9 cellular contexts compared by ENCODE assay signal in genomic region chr22:31161386-31161785, GRCh38. TPM values are rescaled to one million over a fixed set of nuclear protein-coding genes. Genes with fewer than 3 reads are reported as not detected.
A peak's percentile ranks its signal among the peaks of the same experiment; 100 is the strongest.
DNase-seq lines count a peak whose midpoint lies in the region; ATAC-seq and TF ChIP-seq lines count a peak whose summit lies in the region.
"Had no signal": no experiment of that assay in that cellular context is flagged by ENCODE, and none has a peak within 500 bp of the region (broad histone marks: within the 10 kb centered on the region; RNA-seq: fewer than 3 reads in every experiment).

No MANE protein-coding gene starts in this region.

- H3K9ac ChIP-seq in iPS-20b (ENCODE audit: low read depth, low read length): 0 out of 2 replicates have a peak overlapping the region, but pooled peaks have one; percentile 90

- no peak for DNase-seq in HFFc6
- no peak for DNase-seq in activated T-helper 1 cell treated with anti-CD3 and anti-CD28 coated beads, Interleukin-12 subunit alpha, Interleukin-12 subunit beta, Interleukin-2, Interleukin-4 antibody, amounts not matched to agents 30 ng/mL and 10 ng/mL and 1 ng/mL, durations not matched to agents 14 hours and 24 hours and 36 hours (ENCODE audit: low spot score)
- DNase-seq in stimulated activated effector memory CD8-positive, alpha-beta T cell treated with anti-CD3 and anti-CD28 coated beads, Interleukin-12 subunit alpha, Interleukin-12 subunit beta, amount 100 ng/mL, for 72 hours (ENCODE audit: low spot score in 2 of 2): no peak
- no peak for DNase-seq in RWPE1 (ENCODE audit: low spot score)
- no peak for DNase-seq in head of caudate nucleus

- H3K9me3 Mint-ChIP-seq in HFFc6: no peaks in the 10 kb centered on the region
- no peaks in the 10 kb centered on the region for H3K9me3 Mint-ChIP-seq in activated T-helper 1 cell treated with anti-CD3 and anti-CD28 coated beads, Interleukin-12 subunit alpha, Interleukin-12 subunit beta, Interleukin-2, Interleukin-4 antibody, amounts not matched to agents 30 ng/mL and 10 ng/mL and 1 ng/mL, durations not matched to agents 14 hours and 24 hours and 36 hours
- no peaks in the 10 kb centered on the region for H3K9me3 Mint-ChIP-seq in stimulated activated effector memory CD8-positive, alpha-beta T cell treated with anti-CD3 and anti-CD28 coated beads, Interleukin-12 subunit alpha, Interleukin-12 subunit beta, amount 100 ng/mL, for 72 hours

- POLR2A ChIA-PET in RWPE1 (lab: Yijun Ruan, JAX; ENCODE audit: low non-redundant PET): no interaction called here

- H3K4me1 ChIP-seq in iPS-20b (ENCODE audit: insufficient read depth, low read length): peaks cover 5% of the 10 kb centered on the region

- H3K9me3 ChIP-seq in iPS-20b (ENCODE audit: insufficient read depth, low read depth, low read length): no peaks in the 10 kb centered on the region

- H3K27ac Mint-ChIP-seq in HFFc6: peak overlapping the region; percentile 94; the same call in 1 of the 2 replicates
- no peak overlapping the region for H3K27ac Mint-ChIP-seq in activated T-helper 1 cell treated with anti-CD3 and anti-CD28 coated beads, Interleukin-12 subunit alpha, Interleukin-12 subunit beta, Interleukin-2, Interleukin-4 antibody, amounts not matched to agents 30 ng/mL and 10 ng/mL and 1 ng/mL, durations not matched to agents 14 hours and 24 hours and 36 hours
- peak overlapping the region; percentile 65 for H3K27ac Mint-ChIP-seq in stimulated activated effector memory CD8-positive, alpha-beta T cell treated with anti-CD3 and anti-CD28 coated beads, Interleukin-12 subunit alpha, Interleukin-12 subunit beta, amount 100 ng/mL, for 72 hours

- peak overlapping the region; percentile 99 for H3K4me3 ChIP-seq in iPS-20b (ENCODE audit: low read length)

- no peaks in the 10 kb centered on the region for H3K36me3 ChIP-seq in iPS-20b (ENCODE audit: insufficient read depth, low read depth, low read length)

- TF ChIP-seq CTCF in HFFc6 (IDR thresholded peaks at IDR 0.05): no peak
- TF ChIP-seq CTCF in RWPE1 (conservative IDR thresholded peaks at IDR 0.05; ENCODE audit: low read depth): no peak

- ATAC-seq in stimulated activated effector memory CD8-positive, alpha-beta T cell treated with anti-CD3 and anti-CD28 coated beads, Interleukin-12 subunit alpha, Interleukin-12 subunit beta, amount 100 ng/mL, for 72 hours: no peak
- ATAC-seq in GM21529 (IDR thresholded peaks at IDR 0.05; ENCODE audit: unreplicated experiment) (no peak), GM19035 (IDR thresholded peaks at IDR 0.05; ENCODE audit: unreplicated experiment) (no peak)

- peak overlapping the region; percentile 98 for H3K4me3 Mint-ChIP-seq in HFFc6
- peak overlapping the region; percentile 100 for H3K4me3 Mint-ChIP-seq in activated T-helper 1 cell treated with anti-CD3 and anti-CD28 coated beads, Interleukin-12 subunit alpha, Interleukin-12 subunit beta, Interleukin-2, Interleukin-4 antibody, amounts not matched to agents 30 ng/mL and 10 ng/mL and 1 ng/mL, durations not matched to agents 14 hours and 24 hours and 36 hours
- H3K4me3 Mint-ChIP-seq in stimulated activated effector memory CD8-positive, alpha-beta T cell treated with anti-CD3 and anti-CD28 coated beads, Interleukin-12 subunit alpha, Interleukin-12 subunit beta, amount 100 ng/mL, for 72 hours: peak overlapping the region; percentile 86

- H3K27ac ChIP-seq in iPS-20b (ENCODE audit: low read length) (no peak overlapping the region), RWPE1 (no peak overlapping the region)

- H3K27me3 ChIP-seq in iPS-20b (ENCODE audit: insufficient read depth, low read length): peaks cover 33% of the 10 kb centered on the region

- intact Hi-C loops in activated T-helper 1 cell treated with anti-CD3 and anti-CD28 coated beads, Interleukin-12 subunit alpha, Interleukin-12 subunit beta, Interleukin-2, Interleukin-4 antibody, amounts not matched to agents 30 ng/mL and 10 ng/mL and 1 ng/mL, durations not matched to agents 14 hours and 24 hours and 36 hours (cut with micrococcal nuclease): loop anchor here (2.0 to 5.0 kb wide), 3 partner anchors 71 to 186 kb away; partner anchors contain the start of genes PATZ1 and PIK3IP1
- intact Hi-C loops in head of caudate nucleus (cut with DNase I): no loop called here

- peaks cover 38% of the 10 kb centered on the region for H3K4me1 Mint-ChIP-seq in HFFc6 (ENCODE audit: low read depth)
- peaks cover 43% of the 10 kb centered on the region for H3K4me1 Mint-ChIP-seq in activated T-helper 1 cell treated with anti-CD3 and anti-CD28 coated beads, Interleukin-12 subunit alpha, Interleukin-12 subunit beta, Interleukin-2, Interleukin-4 antibody, amounts not matched to agents 30 ng/mL and 10 ng/mL and 1 ng/mL, durations not matched to agents 14 hours and 24 hours and 36 hours (ENCODE audit: low read depth)
- peaks cover 31% of the 10 kb centered on the region for H3K4me1 Mint-ChIP-seq in stimulated activated effector memory CD8-positive, alpha-beta T cell treated with anti-CD3 and anti-CD28 coated beads, Interleukin-12 subunit alpha, Interleukin-12 subunit beta, amount 100 ng/mL, for 72 hours

- peaks cover 23% of the 10 kb centered on the region for H3K36me3 Mint-ChIP-seq in HFFc6 (ENCODE audit: low read depth)
- peaks cover 16% of the 10 kb centered on the region for H3K36me3 Mint-ChIP-seq in activated T-helper 1 cell treated with anti-CD3 and anti-CD28 coated beads, Interleukin-12 subunit alpha, Interleukin-12 subunit beta, Interleukin-2, Interleukin-4 antibody, amounts not matched to agents 30 ng/mL and 10 ng/mL and 1 ng/mL, durations not matched to agents 14 hours and 24 hours and 36 hours (ENCODE audit: low read depth)
- H3K36me3 Mint-ChIP-seq in stimulated activated effector memory CD8-positive, alpha-beta T cell treated with anti-CD3 and anti-CD28 coated beads, Interleukin-12 subunit alpha, Interleukin-12 subunit beta, amount 100 ng/mL, for 72 hours: peaks cover 53% of the 10 kb centered on the region

- CTCF ChIA-PET in RWPE1 (lab: Yijun Ruan, JAX): interaction anchor here (0.6 kb wide), 1 partner anchor 17 kb away, joined by 4 read pairs; no protein-coding TSS in a partner anchor

- no peaks in the 10 kb centered on the region for H3K27me3 Mint-ChIP-seq in HFFc6 (ENCODE audit: insufficient read depth)
- peaks cover 15% of the 10 kb centered on the region for H3K27me3 Mint-ChIP-seq in activated T-helper 1 cell treated with anti-CD3 and anti-CD28 coated beads, Interleukin-12 subunit alpha, Interleukin-12 subunit beta, Interleukin-2, Interleukin-4 antibody, amounts not matched to agents 30 ng/mL and 10 ng/mL and 1 ng/mL, durations not matched to agents 14 hours and 24 hours and 36 hours (ENCODE audit: insufficient read depth)

RNA-seq across cellular contexts. Expression of gene RNF185, which starts 1.4 kb away (rescaled TPM):
- 10 to 100 TPM; 28.1 to 34.2 (median 30.0) TPM for total RNA-seq in HFFc6 (2021; fragmentation: NEBNext Ultra II Directional; extraction: Animal tissue kit (Norgen Biotek cat#: 25700))
- total RNA-seq in activated T-helper 1 cell treated with anti-CD3 and anti-CD28 coated beads, Interleukin-12 subunit alpha, Interleukin-12 subunit beta, Interleukin-2, Interleukin-4 antibody, amounts not matched to agents 30 ng/mL and 10 ng/mL and 1 ng/mL, durations not matched to agents 14 hours and 24 hours and 36 hours: 18.7 and 19.6 TPM in 2 replicates

RNA-seq across cellular contexts. Expression of gene PLA2G3, which starts 21.1 kb away (rescaled TPM):
- total RNA-seq in HFFc6 (2021; fragmentation: NEBNext Ultra II Directional; extraction: Animal tissue kit (Norgen Biotek cat#: 25700)): under 1 TPM in 1 of 6 experiments, not detected in 5; 0.05 TPM
- not detected in 2 replicates for total RNA-seq in activated T-helper 1 cell treated with anti-CD3 and anti-CD28 coated beads, Interleukin-12 subunit alpha, Interleukin-12 subunit beta, Interleukin-2, Interleukin-4 antibody, amounts not matched to agents 30 ng/mL and 10 ng/mL and 1 ng/mL, durations not matched to agents 14 hours and 24 hours and 36 hours
- total RNA-seq: renal cortical epithelial cell had no signal

RNA-seq across cellular contexts. Expression of gene INPP5J, which starts 38.6 kb away (rescaled TPM):
- 1 to 10 TPM in 4 of 6 experiments, under 1 TPM in 2; 0.69 to 1.6 (median 1.0) TPM for total RNA-seq in HFFc6 (2021; fragmentation: NEBNext Ultra II Directional; extraction: Animal tissue kit (Norgen Biotek cat#: 25700))
- total RNA-seq in activated T-helper 1 cell treated with anti-CD3 and anti-CD28 coated beads, Interleukin-12 subunit alpha, Interleukin-12 subunit beta, Interleukin-2, Interleukin-4 antibody, amounts not matched to agents 30 ng/mL and 10 ng/mL and 1 ng/mL, durations not matched to agents 14 hours and 24 hours and 36 hours: 0.17 TPM in 1 of 2 replicates, not detected in the other

RNA-seq across cellular contexts. Expression of gene LIMK2, which starts 50.7 kb away (rescaled TPM):
- total RNA-seq in HFFc6 (2021; fragmentation: NEBNext Ultra II Directional; extraction: Animal tissue kit (Norgen Biotek cat#: 25700)): 10 to 100 TPM; 27.9 to 31.4 (median 28.9) TPM
- total RNA-seq in activated T-helper 1 cell treated with anti-CD3 and anti-CD28 coated beads, Interleukin-12 subunit alpha, Interleukin-12 subunit beta, Interleukin-2, Interleukin-4 antibody, amounts not matched to agents 30 ng/mL and 10 ng/mL and 1 ng/mL, durations not matched to agents 14 hours and 24 hours and 36 hours: 39.8 and 40.7 TPM in 2 replicates

RNA-seq across cellular contexts. Expression of gene SELENOM, which starts 54.0 kb away (rescaled TPM):
- total RNA-seq in HFFc6 (2021; fragmentation: NEBNext Ultra II Directional; extraction: Animal tissue kit (Norgen Biotek cat#: 25700)): 100 to 1,000 TPM; 237 to 356 (median 265) TPM
- 6.4 and 9.8 TPM in 2 replicates for total RNA-seq in activated T-helper 1 cell treated with anti-CD3 and anti-CD28 coated beads, Interleukin-12 subunit alpha, Interleukin-12 subunit beta, Interleukin-2, Interleukin-4 antibody, amounts not matched to agents 30 ng/mL and 10 ng/mL and 1 ng/mL, durations not matched to agents 14 hours and 24 hours and 36 hours
